28 cellular contexts compared by ENCODE assay signal in genomic region chr17:11582217-11582616, GRCh38. TPM values are rescaled to one million over a fixed set of nuclear protein-coding genes. Genes with fewer than 3 reads are reported as not detected.
"Had no signal": no experiment of that assay in that cellular context is flagged by ENCODE, and none has a peak within 500 bp of the region (broad histone marks: within the 10 kb centered on the region; RNA-seq: fewer than 3 reads in every experiment).

No MANE protein-coding gene starts in this region.

- H3K9me3 ChIP-seq: colonic mucosa, esophagus squamous epithelium, gastrocnemius medialis, lower lobe of right lung, mucosa of descending colon had no signal

- H3K4me1 Mint-ChIP-seq: memory B cell, mesothelial cell of epicardium, naive B cell had no signal

- H3K9me3 Mint-ChIP-seq: memory B cell, mesothelial cell of epicardium had no signal

- H3K4me3 ChIP-seq: colonic mucosa, esophagus squamous epithelium, gastrocnemius medialis, heart right ventricle, left lung, lower lobe of right lung, mucosa of descending colon had no signal

- H3K4me3 Mint-ChIP-seq: dendritic cell treated with granulocyte-macrophage colony-stimulating factor and Interleukin-4, amounts not matched to agents 40 ng/mL and 50 ng/mL, for 4 days; effector memory CD8-positive, alpha-beta T cell; endodermal cell; memory B cell; mesothelial cell of epicardium; naive B cell had no signal

- H3K36me3 ChIP-seq: colonic mucosa, esophagus squamous epithelium, gastrocnemius medialis, heart right ventricle, left lung, lower lobe of right lung had no signal

- H3K27me3 ChIP-seq: colonic mucosa, esophagus squamous epithelium, gastrocnemius medialis, heart right ventricle, left lung had no signal

- DNase-seq: colonic mucosa; cortex of kidney; effector CD8-positive, alpha-beta T cell; effector memory CD8-positive, alpha-beta T cell; endodermal cell; erythroblast; esophagus squamous epithelium; foreskin fibroblast; foreskin melanocyte; gastrocnemius medialis; glutamatergic neuron; head of caudate nucleus; heart right ventricle; hippocampal formation; left cardiac atrium; left lung; left ventricle myocardium superior; lower lobe of right lung; mammary epithelial cell; mucosa of descending colon; naive B cell had no signal

- H3K36me3 Mint-ChIP-seq: memory B cell, mesothelial cell of epicardium, naive B cell had no signal

- H3K27ac ChIP-seq: colonic mucosa, epithelial cell of prostate, esophagus squamous epithelium, gastrocnemius medialis, heart right ventricle, left lung, lower lobe of right lung had no signal

- H3K27me3 Mint-ChIP-seq: dendritic cell treated with granulocyte-macrophage colony-stimulating factor and Interleukin-4, amounts not matched to agents 40 ng/mL and 50 ng/mL, for 4 days; effector memory CD8-positive, alpha-beta T cell; memory B cell; naive B cell had no signal

- H3K27ac Mint-ChIP-seq: dendritic cell treated with granulocyte-macrophage colony-stimulating factor and Interleukin-4, amounts not matched to agents 40 ng/mL and 50 ng/mL, for 4 days; effector memory CD8-positive, alpha-beta T cell; endodermal cell; memory B cell; mesothelial cell of epicardium; naive B cell had no signal

- ATAC-seq: effector memory CD8-positive, alpha-beta T cell; esophagus mucosa; gastrocnemius medialis; heart right ventricle; left cardiac atrium; left lung; left ventricle myocardium superior; lower lobe of right lung; mucosa of descending colon had no signal

- H3K4me1 ChIP-seq: colonic mucosa, esophagus squamous epithelium, gastrocnemius medialis, heart right ventricle, left lung, lower lobe of right lung had no signal

RNA-seq across cellular contexts. Expression of gene DNAH9, which starts 16.1 kb away (rescaled TPM):
- total RNA-seq: gastrocnemius medialis, glomerular endothelial cell, myocyte had no signal
